In the genomic region with DNA sequence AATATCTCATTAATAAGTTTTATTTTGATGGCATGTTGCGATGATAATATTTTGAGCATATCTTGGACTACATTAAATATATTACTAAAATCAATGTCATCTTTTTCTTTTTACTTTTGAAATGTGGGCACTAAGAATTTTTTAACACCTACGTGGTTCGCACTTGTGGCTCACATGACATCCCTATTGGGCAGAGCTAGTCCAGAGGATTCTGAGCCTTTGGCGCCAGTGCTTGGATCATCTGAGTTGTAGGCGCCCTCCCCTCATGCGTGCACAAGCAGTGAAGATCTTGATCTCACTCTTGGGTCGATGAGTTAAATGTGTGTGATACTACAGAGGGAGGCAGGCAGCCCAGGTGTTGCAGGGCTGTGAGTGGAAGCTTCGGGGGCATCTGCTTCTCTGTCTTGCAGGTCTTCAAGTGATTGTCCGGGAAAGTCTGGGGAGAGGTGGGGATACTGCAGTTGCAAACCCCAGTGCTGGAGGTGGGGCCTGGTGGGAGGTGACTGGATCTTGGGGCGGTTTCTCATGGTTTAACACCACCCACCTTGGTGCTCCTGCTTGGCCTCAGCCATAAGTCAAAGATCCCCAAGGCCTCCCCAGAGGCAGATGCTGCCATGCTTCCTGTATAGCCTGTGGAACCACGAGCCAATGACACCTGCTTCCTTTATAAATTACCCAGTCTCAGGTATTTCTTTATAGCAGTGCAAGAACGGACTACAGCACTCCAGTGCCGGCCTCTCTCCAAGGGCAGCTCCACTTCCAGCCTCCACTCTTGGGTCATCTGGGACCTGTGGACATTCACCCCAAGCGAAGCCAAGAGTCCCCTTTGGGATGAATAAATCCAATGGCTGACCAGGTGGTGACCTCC, we compare ENCODE assay signal across 1 cellular context.
TF ChIP-seq lines count a peak whose summit lies in the region.

No MANE protein-coding gene starts in this region.

TF ChIP-seq in SK-N-SH treated with all-trans-retinoic acid at 6 μM for 48 hours, 23 proteins besides CTCF, POLR2A, EP300 and RAD21 (continued from another document):
- TF ChIP-seq, protein P1, sequence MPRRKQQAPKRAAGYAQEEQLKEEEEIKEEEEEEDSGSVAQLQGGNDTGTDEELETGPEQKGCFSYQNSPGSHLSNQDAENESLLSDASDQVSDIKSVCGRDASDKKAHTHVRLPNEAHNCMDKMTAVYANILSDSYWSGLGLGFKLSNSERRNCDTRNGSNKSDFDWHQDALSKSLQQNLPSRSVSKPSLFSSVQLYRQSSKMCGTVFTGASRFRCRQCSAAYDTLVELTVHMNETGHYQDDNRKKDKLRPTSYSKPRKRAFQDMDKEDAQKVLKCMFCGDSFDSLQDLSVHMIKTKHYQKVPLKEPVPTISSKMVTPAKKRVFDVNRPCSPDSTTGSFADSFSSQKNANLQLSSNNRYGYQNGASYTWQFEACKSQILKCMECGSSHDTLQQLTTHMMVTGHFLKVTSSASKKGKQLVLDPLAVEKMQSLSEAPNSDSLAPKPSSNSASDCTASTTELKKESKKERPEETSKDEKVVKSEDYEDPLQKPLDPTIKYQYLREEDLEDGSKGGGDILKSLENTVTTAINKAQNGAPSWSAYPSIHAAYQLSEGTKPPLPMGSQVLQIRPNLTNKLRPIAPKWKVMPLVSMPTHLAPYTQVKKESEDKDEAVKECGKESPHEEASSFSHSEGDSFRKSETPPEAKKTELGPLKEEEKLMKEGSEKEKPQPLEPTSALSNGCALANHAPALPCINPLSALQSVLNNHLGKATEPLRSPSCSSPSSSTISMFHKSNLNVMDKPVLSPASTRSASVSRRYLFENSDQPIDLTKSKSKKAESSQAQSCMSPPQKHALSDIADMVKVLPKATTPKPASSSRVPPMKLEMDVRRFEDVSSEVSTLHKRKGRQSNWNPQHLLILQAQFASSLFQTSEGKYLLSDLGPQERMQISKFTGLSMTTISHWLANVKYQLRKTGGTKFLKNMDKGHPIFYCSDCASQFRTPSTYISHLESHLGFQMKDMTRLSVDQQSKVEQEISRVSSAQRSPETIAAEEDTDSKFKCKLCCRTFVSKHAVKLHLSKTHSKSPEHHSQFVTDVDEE (CRISPR knock-in tag; IDR thresholded peaks at IDR 0.05): no peak
- no peak for TF ChIP-seq SNAI2 (CRISPR knock-in tag; IDR thresholded peaks at IDR 0.05)
- TF ChIP-seq, protein P2, sequence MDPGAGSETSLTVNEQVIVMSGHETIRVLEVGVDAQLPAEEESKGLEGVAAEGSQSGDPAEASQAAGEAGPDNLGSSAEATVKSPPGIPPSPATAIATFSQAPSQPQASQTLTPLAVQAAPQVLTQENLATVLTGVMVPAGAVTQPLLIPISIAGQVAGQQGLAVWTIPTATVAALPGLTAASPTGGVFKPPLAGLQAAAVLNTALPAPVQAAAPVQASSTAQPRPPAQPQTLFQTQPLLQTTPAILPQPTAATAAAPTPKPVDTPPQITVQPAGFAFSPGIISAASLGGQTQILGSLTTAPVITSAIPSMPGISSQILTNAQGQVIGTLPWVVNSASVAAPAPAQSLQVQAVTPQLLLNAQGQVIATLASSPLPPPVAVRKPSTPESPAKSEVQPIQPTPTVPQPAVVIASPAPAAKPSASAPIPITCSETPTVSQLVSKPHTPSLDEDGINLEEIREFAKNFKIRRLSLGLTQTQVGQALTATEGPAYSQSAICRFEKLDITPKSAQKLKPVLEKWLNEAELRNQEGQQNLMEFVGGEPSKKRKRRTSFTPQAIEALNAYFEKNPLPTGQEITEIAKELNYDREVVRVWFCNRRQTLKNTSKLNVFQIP (CRISPR knock-in tag; IDR thresholded peaks at IDR 0.05; ENCODE audit: borderline replicate concordance, low read depth): no peak
- no peak for TF ChIP-seq ZNF565 (CRISPR knock-in tag; conservative IDR thresholded peaks at IDR 0.05; ENCODE audit: low read depth)
- TF ChIP-seq ARNTL (CRISPR knock-in tag; IDR thresholded peaks at IDR 0.05; ENCODE audit: borderline replicate concordance, low read depth): no peak
- no peak for TF ChIP-seq ZFP30 (CRISPR knock-in tag; IDR thresholded peaks at IDR 0.05)
- TF ChIP-seq RARB (CRISPR knock-in tag; IDR thresholded peaks at IDR 0.05): no peak
- TF ChIP-seq CSDC2 (CRISPR knock-in tag; IDR thresholded peaks at IDR 0.05): no peak
- TF ChIP-seq ZNF8 (CRISPR knock-in tag; IDR thresholded peaks at IDR 0.05): no peak
- TF ChIP-seq, protein P3, sequence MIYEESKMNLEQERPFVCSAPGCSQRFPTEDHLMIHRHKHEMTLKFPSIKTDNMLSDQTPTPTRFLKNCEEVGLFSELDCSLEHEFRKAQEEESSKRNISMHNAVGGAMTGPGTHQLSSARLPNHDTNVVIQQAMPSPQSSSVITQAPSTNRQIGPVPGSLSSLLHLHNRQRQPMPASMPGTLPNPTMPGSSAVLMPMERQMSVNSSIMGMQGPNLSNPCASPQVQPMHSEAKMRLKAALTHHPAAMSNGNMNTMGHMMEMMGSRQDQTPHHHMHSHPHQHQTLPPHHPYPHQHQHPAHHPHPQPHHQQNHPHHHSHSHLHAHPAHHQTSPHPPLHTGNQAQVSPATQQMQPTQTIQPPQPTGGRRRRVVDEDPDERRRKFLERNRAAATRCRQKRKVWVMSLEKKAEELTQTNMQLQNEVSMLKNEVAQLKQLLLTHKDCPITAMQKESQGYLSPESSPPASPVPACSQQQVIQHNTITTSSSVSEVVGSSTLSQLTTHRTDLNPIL (CRISPR knock-in tag; IDR thresholded peaks at IDR 0.05; ENCODE audit: low read depth): no peak
- no peak for TF ChIP-seq ZNF70 (CRISPR knock-in tag; IDR thresholded peaks at IDR 0.05)
- no peak for TF ChIP-seq TCF4 (CRISPR knock-in tag; IDR thresholded peaks at IDR 0.05; ENCODE audit: borderline replicate concordance)
- TF ChIP-seq, protein P4, sequence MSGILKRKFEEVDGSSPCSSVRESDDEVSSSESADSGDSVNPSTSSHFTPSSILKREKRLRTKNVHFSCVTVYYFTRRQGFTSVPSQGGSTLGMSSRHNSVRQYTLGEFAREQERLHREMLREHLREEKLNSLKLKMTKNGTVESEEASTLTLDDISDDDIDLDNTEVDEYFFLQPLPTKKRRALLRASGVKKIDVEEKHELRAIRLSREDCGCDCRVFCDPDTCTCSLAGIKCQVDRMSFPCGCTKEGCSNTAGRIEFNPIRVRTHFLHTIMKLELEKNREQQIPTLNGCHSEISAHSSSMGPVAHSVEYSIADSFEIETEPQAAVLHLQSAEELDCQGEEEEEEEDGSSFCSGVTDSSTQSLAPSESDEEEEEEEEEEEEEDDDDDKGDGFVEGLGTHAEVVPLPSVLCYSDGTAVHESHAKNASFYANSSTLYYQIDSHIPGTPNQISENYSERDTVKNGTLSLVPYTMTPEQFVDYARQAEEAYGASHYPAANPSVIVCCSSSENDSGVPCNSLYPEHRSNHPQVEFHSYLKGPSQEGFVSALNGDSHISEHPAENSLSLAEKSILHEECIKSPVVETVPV (CRISPR knock-in tag; IDR thresholded peaks at IDR 0.05): no peak
- TF ChIP-seq OSR1 (CRISPR knock-in tag; IDR thresholded peaks at IDR 0.05): no peak
